Comparison of ENCODE assay signal across 1 cellular context in genomic region chr10:72226418-72227027, GRCh38.
TF ChIP-seq lines count a peak whose summit lies in the region.

No MANE protein-coding gene starts in this region.

TF ChIP-seq in SK-N-SH, 30 proteins besides CTCF, POLR2A, EP300 and RAD21 (continued from another document):
- TF ChIP-seq IRF3 (IDR thresholded peaks at IDR 0.05; ENCODE audit: low read depth, low read length): no peak
- TF ChIP-seq MXI1 (IDR thresholded peaks at IDR 0.05; ENCODE audit: low read depth, low read length): no peak
- no peak for TF ChIP-seq MEF2A (IDR thresholded peaks at IDR 0.05; ENCODE audit: borderline replicate concordance, low read depth)
- TF ChIP-seq NRF1 (IDR thresholded peaks at IDR 0.05; ENCODE audit: low read depth, low read length): no peak
- no peak for TF ChIP-seq PBX3 (IDR thresholded peaks at IDR 0.05)
- TF ChIP-seq GABPA (IDR thresholded peaks at IDR 0.05; ENCODE audit: low read depth): no peak
- TF ChIP-seq POLR2AphosphoS5 (IDR thresholded peaks at IDR 0.05; ENCODE audit: low read depth, low read length): no peak
- no peak for TF ChIP-seq NFIC (IDR thresholded peaks at IDR 0.05; ENCODE audit: borderline replicate concordance)
- TF ChIP-seq USF2 (IDR thresholded peaks at IDR 0.05; ENCODE audit: borderline replicate concordance, low read depth, low read length): no peak
